1 cellular context compared by ENCODE assay signal in genomic region chr16:89646270-89646669, GRCh38.
TF ChIP-seq lines count a peak whose summit lies in the region.

No MANE protein-coding gene starts in this region.

TF ChIP-seq in HepG2, 621 proteins besides CTCF, POLR2A, EP300 and RAD21:
- TF ChIP-seq AGO2 (optimal IDR thresholded peaks at IDR 0.05; ENCODE audit: low read depth, low read length) (peak; percentile 26), RBFOX2 (IDR thresholded peaks at IDR 0.05; ENCODE audit: low read depth, low read length) (peak; percentile 49; the same call in 1 of the 2 replicates), ZFP91 (CRISPR knock-in tag; IDR thresholded peaks at IDR 0.05; ENCODE audit: borderline replicate concordance) (no peak)
